Comparison of ENCODE assay signal across 1 cellular context in the genomic region with DNA sequence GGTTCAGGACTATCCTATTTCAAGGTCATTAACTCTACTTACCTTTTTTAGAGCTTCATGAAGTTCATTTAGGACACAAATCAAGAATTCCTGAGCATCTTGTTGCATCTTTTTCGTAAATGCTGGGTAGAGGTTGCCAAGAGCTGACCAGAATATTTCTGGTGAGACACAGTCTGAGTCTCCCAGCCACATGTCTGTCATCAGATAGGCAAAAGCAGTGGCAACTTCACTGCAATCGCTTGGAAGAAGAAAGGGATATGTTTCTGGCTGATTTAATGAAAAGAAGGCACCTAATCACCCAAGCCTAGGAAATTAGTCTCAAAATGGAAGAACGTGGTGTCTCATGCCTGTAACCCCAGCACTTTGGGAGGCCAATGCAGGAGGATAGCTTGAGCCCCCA.
TF ChIP-seq lines count a peak whose summit lies in the region.

No MANE protein-coding gene starts in this region.

TF ChIP-seq in IMR-90, 13 proteins besides CTCF, POLR2A, EP300 and RAD21 (continued from another document):
- TF ChIP-seq, protein P1, sequence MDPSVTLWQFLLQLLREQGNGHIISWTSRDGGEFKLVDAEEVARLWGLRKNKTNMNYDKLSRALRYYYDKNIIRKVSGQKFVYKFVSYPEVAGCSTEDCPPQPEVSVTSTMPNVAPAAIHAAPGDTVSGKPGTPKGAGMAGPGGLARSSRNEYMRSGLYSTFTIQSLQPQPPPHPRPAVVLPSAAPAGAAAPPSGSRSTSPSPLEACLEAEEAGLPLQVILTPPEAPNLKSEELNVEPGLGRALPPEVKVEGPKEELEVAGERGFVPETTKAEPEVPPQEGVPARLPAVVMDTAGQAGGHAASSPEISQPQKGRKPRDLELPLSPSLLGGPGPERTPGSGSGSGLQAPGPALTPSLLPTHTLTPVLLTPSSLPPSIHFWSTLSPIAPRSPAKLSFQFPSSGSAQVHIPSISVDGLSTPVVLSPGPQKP (IDR thresholded peaks at IDR 0.05; ENCODE audit: borderline replicate concordance, low read depth, low read length), result no peak
- TF ChIP-seq BHLHE40 (IDR thresholded peaks at IDR 0.05; ENCODE audit: low read depth, low read length) (no peak), FOS (IDR thresholded peaks at IDR 0.05; ENCODE audit: low read depth, low read length) (no peak), MAFK (IDR thresholded peaks at IDR 0.05; ENCODE audit: low read depth, low read length) (no peak), RFX5 (IDR thresholded peaks at IDR 0.05; ENCODE audit: low read depth, low read length) (no peak), MAZ (IDR thresholded peaks at IDR 0.05; ENCODE audit: borderline replicate concordance, low read depth, low read length) (no peak), NFE2L2 (IDR thresholded peaks at IDR 0.05; ENCODE audit: low read depth, low read length) (no peak), SMC3 (IDR thresholded peaks at IDR 0.05; ENCODE audit: low read depth, low read length) (no peak), CHD1 (IDR thresholded peaks at IDR 0.05; ENCODE audit: low read depth, low read length) (no peak), RCOR1 (IDR thresholded peaks at IDR 0.05; ENCODE audit: insufficient replicate concordance, low read length) (no peak), CEBPB (IDR thresholded peaks at IDR 0.05; ENCODE audit: low read depth, low read length) (no peak)
- TF ChIP-seq, protein P2, sequence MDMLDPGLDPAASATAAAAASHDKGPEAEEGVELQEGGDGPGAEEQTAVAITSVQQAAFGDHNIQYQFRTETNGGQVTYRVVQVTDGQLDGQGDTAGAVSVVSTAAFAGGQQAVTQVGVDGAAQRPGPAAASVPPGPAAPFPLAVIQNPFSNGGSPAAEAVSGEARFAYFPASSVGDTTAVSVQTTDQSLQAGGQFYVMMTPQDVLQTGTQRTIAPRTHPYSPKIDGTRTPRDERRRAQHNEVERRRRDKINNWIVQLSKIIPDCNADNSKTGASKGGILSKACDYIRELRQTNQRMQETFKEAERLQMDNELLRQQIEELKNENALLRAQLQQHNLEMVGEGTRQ (IDR thresholded peaks at IDR 0.05; ENCODE audit: low read depth, low read length), result no peak
